Comparison of ENCODE assay signal across 20 cellular contexts in the genomic region with DNA sequence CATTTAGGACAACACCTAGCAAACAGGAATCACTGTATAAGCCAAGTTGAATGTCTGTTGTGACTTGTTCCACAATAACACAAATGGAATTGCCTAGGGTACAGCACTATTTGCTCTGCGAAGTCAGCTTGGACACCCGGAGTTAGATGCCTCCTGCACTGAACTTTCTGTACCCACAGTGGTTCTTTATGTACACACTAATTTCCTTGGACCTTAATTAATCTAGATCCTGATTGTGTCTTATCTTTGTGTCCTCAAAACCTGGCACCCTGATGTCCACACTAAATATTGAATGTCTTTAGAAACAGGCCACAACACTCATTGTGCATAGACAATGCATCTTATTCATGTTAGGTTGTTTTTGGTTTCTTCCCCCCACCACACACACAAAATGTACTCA.
A peak's percentile ranks its signal among the peaks of the same experiment; 100 is the strongest.
DNase-seq lines count a peak whose midpoint lies in the region; ATAC-seq, FAIRE-seq and TF ChIP-seq lines count a peak whose summit lies in the region.
"Had no signal": no experiment of that assay in that cellular context is flagged by ENCODE, and none has a peak within 500 bp of the region (broad histone marks: within the 10 kb centered on the region; RNA-seq: fewer than 3 reads in every experiment).

No MANE protein-coding gene starts in this region.

- no peak overlapping the region for H3K23ac ChIP-seq in neuronal stem cell (ENCODE audit: low read depth, low read length, poor library complexity)

- POLR2A ChIA-PET in HEK293 (lab: Yijun Ruan, JAX) = interaction anchor here (1.1 kb wide), 1 partner anchor 275 kb away, joined by 3 read pairs; no protein-coding TSS in a partner anchor

- no peak for ATAC-seq in GM21447 (IDR thresholded peaks at IDR 0.05; ENCODE audit: unreplicated experiment)
- ATAC-seq: HCT116 had no signal

- no peak for TF ChIP-seq EP300 in stomach (IDR thresholded peaks at IDR 0.05)

- no peak overlapping the region for H2BK5ac ChIP-seq in neuronal stem cell (ENCODE audit: low read length)

- H2BK120ac ChIP-seq in neuronal stem cell (ENCODE audit: low read depth, low read length) = no peak overlapping the region

- FAIRE-seq in bronchial epithelial cell (lab: Jason Lieb, UNC) = no peak
- FAIRE-seq: A204.1, D721Med, H54 had no signal

- TF ChIP-seq CTCF in HEK293 (tag by site-specific recombination; IDR thresholded peaks at IDR 0.05) (no peak), bronchial epithelial cell (IDR thresholded peaks at IDR 0.05; ENCODE audit: insufficient read depth, low read length, severe bottlenecking) (no peak), nephron (IDR thresholded peaks at IDR 0.05; ENCODE audit: unreplicated experiment in 3 of 3) (no peak), stomach (IDR thresholded peaks at IDR 0.05) (no peak)

- H3K36me3 ChIP-seq in HEK293 (ENCODE audit: control insufficient read depth in 2 of 2, insufficient read depth in 1 of 2, low read length in 2 of 2) (no peaks in the 10 kb centered on the region), bronchial epithelial cell (ENCODE audit: control insufficient read depth, insufficient read depth, low read length) (no peaks in the 10 kb centered on the region), stomach (no peaks in the 10 kb centered on the region), neuronal stem cell (replicated peaks in 1 of 2; ENCODE audit: control insufficient read depth in 2 of 2, insufficient read depth in 2 of 2, low read length in 2 of 2) (no peaks in the 10 kb centered on the region), HAP-1 (replicated peaks) (no peaks in the 10 kb centered on the region)

- no peak overlapping the region for H3K27ac ChIP-seq in HEK293 (ENCODE audit: extremely low read depth, low read depth, low read length)
- H3K27ac ChIP-seq in stomach = peak overlapping the region; percentile 70 to 83 (median 81)
- H3K27ac ChIP-seq in neuronal stem cell (replicated peaks; ENCODE audit: low read length) = no peak overlapping the region
- H3K27ac ChIP-seq: GM23248, KMS-11 had no signal

- in situ Hi-C loops in HAP-1 (cut with MboI; ENCODE audit: low sequenced_read_pairs) = no loop called here

- no peak overlapping the region for H2AFZ ChIP-seq in neuronal stem cell (ENCODE audit: low read length)
- H2AFZ ChIP-seq: GM23248 had no signal

- CTCF ChIA-PET in HEK293 (lab: Yijun Ruan, JAX) = interaction anchor here (0.6 kb wide), 1 partner anchor 32 kb away, joined by 3 read pairs; no protein-coding TSS in a partner anchor

- peaks cover 54% of the 10 kb centered on the region for H3K4me1 Mint-ChIP-seq in nephron

- H3K4me3 ChIP-seq in HEK293 (ENCODE audit: low read depth, low read length) (no peak overlapping the region), bronchial epithelial cell (ENCODE audit: low read depth, low read length) (no peak overlapping the region), stomach (no peak overlapping the region), neuronal stem cell (ENCODE audit: low read length in 2 of 2) (no peak overlapping the region), HAP-1 (no peak overlapping the region)
- H3K4me3 ChIP-seq: GM23248 had no signal

- H3K9me3 Mint-ChIP-seq in nephron = no peaks in the 10 kb centered on the region
- H3K9me3 Mint-ChIP-seq: CD4-positive, alpha-beta T cell had no signal

- H3K36me3 Mint-ChIP-seq in nephron (ENCODE audit: low read depth) = no peaks in the 10 kb centered on the region

- peak; percentile 38 for DNase-seq in bronchial epithelial cell (ENCODE audit: low read depth)
- DNase-seq in stomach = peak; percentile 42
- no peak for DNase-seq in neuronal stem cell (ENCODE audit: low spot score)
- DNase-seq in DMS 273 (lab: John Stamatoyannopoulos, UW; ENCODE audit: unreplicated experiment) = no peak
- no peak for DNase-seq in HAP-1 (ENCODE audit: low spot score in 2 of 2)
- DNase-seq: ACHN; Caco-2; CD4-positive, alpha-beta T cell; DMS153; DMS79; GDM1; GM23248 had no signal

- no peaks in the 10 kb centered on the region for H3K79me1 ChIP-seq in neuronal stem cell (ENCODE audit: low read depth, low read length)

- no peak overlapping the region for H3K18ac ChIP-seq in neuronal stem cell (ENCODE audit: low read length)

- H4K91ac ChIP-seq in neuronal stem cell (ENCODE audit: low read depth, low read length, poor library complexity) = no peak overlapping the region

- WGBS in stomach, 5 donors = 35 to 74% (median 56%) methylated on average over 2 of the region's 2 CpGs
- no CpG with 5 or more reads among the region's 2 CpGs for WGBS in neuronal stem cell (ENCODE audit: extremely low coverage in 2 of 2, insufficient read length in 2 of 2, insufficient replicate concordance in 1 of 2), 2 donors

- H2BK15ac ChIP-seq in neuronal stem cell (ENCODE audit: low read length) = no peak overlapping the region

- H3K4me3 Mint-ChIP-seq in nephron = peak overlapping the region in 1 of 3 experiments; percentile 44
- H3K4me3 Mint-ChIP-seq: CD4-positive, alpha-beta T cell had no signal

- no peak overlapping the region for H3K4ac ChIP-seq in neuronal stem cell (ENCODE audit: low read length)

- H2AK5ac ChIP-seq in neuronal stem cell (ENCODE audit: low read depth, low read length) = no peak overlapping the region

- no peak overlapping the region for H2BK12ac ChIP-seq in neuronal stem cell (ENCODE audit: low read length)

- H3K4me1 ChIP-seq in HEK293 (ENCODE audit: control insufficient read depth, insufficient read depth, low read length) (peaks cover 25% of the 10 kb centered on the region), stomach (peaks cover 15 to 58% (median 43%) of the 10 kb centered on the region in 4 donors), neuronal stem cell (ENCODE audit: control insufficient read depth in 2 of 2, insufficient read depth in 1 of 2, low read depth in 1 of 2, low read length in 2 of 2) (peaks cover 7 to 11% of the 10 kb centered on the region in 2 donors), HAP-1 (peaks cover 12% of the 10 kb centered on the region)

- intact Hi-C loops in stomach (cut with DNase I; ENCODE audit: low total_unique reads) = no loop called here

- no peak overlapping the region for H4K8ac ChIP-seq in neuronal stem cell (ENCODE audit: low read depth, low read length)

- H3K27me3 ChIP-seq in bronchial epithelial cell (ENCODE audit: control insufficient read depth, insufficient read depth, low read length) (no peaks in the 10 kb centered on the region), stomach (peaks cover 0 to 11% (median 0%) of the 10 kb centered on the region in 3 donors), neuronal stem cell (ENCODE audit: control insufficient read depth in 3 of 3, insufficient read depth in 3 of 3, low read depth in 1 of 3, low read length in 3 of 3) (no peaks in the 10 kb centered on the region), HAP-1 (ENCODE audit: low read depth) (no peaks in the 10 kb centered on the region)

- peak overlapping the region in 2 of 3 experiments; percentile 87 to 88 for H3K27ac Mint-ChIP-seq in nephron
- H3K27ac Mint-ChIP-seq: CD4-positive, alpha-beta T cell had no signal

- H3K14ac ChIP-seq in neuronal stem cell (ENCODE audit: low read length) = no peak overlapping the region

- H3K9ac ChIP-seq in neuronal stem cell (ENCODE audit: low read depth, low read length, poor library complexity) = no peak overlapping the region
- H3K9ac ChIP-seq: GM23248, KMS-11 had no signal

- no peak overlapping the region for H3K4me2 ChIP-seq in neuronal stem cell (ENCODE audit: insufficient read depth, low read length, poor library complexity, severe bottlenecking)

- peaks cover 8% of the 10 kb centered on the region for H3K27me3 Mint-ChIP-seq in nephron (ENCODE audit: low read depth)

- TF ChIP-seq POLR2A in stomach (IDR thresholded peaks at IDR 0.05) = no peak

- H3K9me3 ChIP-seq in HEK293 (ENCODE audit: control insufficient read depth, insufficient read depth, low read depth, low read length) = no peaks in the 10 kb centered on the region
- no peaks in the 10 kb centered on the region for H3K9me3 ChIP-seq in stomach
- peaks cover 2 to 4% of the 10 kb centered on the region in 2 donors for H3K9me3 ChIP-seq in neuronal stem cell (replicated peaks in 1 of 2; ENCODE audit: control insufficient read depth in 2 of 2, insufficient read depth in 1 of 2, low read depth in 1 of 2, low read length in 2 of 2)
- no peaks in the 10 kb centered on the region for H3K9me3 ChIP-seq in HAP-1
- H3K9me3 ChIP-seq: Caco-2 had no signal

TF ChIP-seq in HEK293, 187 proteins besides CTCF, POLR2A, EP300 and RAD21:
- peak; percentile 28; the same call in 1 of the 2 replicates for TF ChIP-seq GLIS1 (tag by site-specific recombination; IDR thresholded peaks at IDR 0.05)
- TF ChIP-seq, protein P1, sequence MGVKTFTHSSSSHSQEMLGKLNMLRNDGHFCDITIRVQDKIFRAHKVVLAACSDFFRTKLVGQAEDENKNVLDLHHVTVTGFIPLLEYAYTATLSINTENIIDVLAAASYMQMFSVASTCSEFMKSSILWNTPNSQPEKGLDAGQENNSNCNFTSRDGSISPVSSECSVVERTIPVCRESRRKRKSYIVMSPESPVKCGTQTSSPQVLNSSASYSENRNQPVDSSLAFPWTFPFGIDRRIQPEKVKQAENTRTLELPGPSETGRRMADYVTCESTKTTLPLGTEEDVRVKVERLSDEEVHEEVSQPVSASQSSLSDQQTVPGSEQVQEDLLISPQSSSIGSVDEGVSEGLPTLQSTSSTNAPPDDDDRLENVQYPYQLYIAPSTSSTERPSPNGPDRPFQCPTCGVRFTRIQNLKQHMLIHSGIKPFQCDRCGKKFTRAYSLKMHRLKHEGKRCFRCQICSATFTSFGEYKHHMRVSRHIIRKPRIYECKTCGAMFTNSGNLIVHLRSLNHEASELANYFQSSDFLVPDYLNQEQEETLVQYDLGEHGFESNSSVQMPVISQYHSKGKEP (tag by site-specific recombination; IDR thresholded peaks at IDR 0.05) = no peak
TF ChIP-seq in HEK293: peak in this region for 1.

Comparison
In these comparisons a context has a peak if more than half of its experiments do, and no peak if none do; other contexts are left out.
1. H3K27ac ChIP-seq: peak in stomach (5 of 5); none in HEK293 (single experiment) and neuronal stem cell (single experiment).
2. DNase-seq: peak in bronchial epithelial cell (single experiment) and stomach (single experiment); none in neuronal stem cell (single experiment), DMS 273 (single experiment) and HAP-1 (0 of 2).